ENCODE assay signal across 20 cellular contexts in the genomic region with DNA sequence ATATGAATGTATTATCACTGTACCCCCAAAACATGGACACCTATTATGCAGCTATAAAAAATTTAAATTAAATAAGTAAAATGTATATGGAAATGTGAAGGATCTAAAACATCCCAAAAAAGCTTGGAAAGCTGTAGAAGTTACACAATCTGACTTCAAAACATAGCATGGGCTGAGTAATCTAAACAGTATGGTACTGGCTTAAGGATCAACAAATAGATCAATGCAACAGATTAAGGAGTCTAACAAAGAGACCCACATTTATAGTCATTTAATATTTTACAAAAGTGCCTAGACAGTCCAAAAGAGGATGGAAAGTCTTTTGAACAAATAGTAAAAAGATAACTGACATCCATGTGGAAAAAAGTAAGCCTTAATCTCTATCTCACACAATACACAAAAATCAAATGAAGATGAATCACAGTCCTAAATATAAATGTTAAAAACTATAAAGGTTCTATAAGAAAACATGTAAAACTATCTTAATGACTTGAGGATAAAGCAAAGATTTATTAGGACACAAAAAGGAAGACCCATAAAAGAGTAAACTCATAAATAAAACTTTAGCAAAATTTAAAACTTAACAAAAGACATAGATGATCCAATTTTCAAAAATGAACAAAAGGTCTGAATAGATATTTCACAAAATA.
DNase-seq lines count a peak whose midpoint lies in the region; TF ChIP-seq lines count a peak whose summit lies in the region.
"Had no signal": no experiment of that assay in that cellular context is flagged by ENCODE, and none has a peak within 500 bp of the region (broad histone marks: within the 10 kb centered on the region; RNA-seq: fewer than 3 reads in every experiment).

No MANE protein-coding gene starts in this region.

- CTCF ChIA-PET in activated naive CD4-positive, alpha-beta T cell treated with anti-CD3 and anti-CD28 coated beads, Interleukin-2, amount 10 ng/mL, durations not matched to agents 7 days and 5 days (lab: Charles Lee) = no interaction called here

- H3K4me3 Mint-ChIP-seq in activated naive CD4-positive, alpha-beta T cell treated with anti-CD3 and anti-CD28 coated beads, Interleukin-2, amount 10 ng/mL, durations not matched to agents 7 days and 5 days = no peak overlapping the region
- H3K4me3 Mint-ChIP-seq: activated CD8-positive, alpha-beta memory T cell treated with anti-CD3 and anti-CD28 coated beads, Interleukin-2, amount 10 ng/mL, durations not matched to agents 7 days and 5 days; T-helper 1 cell treated with Interleukin-12 subunit alpha and Interleukin-12 subunit beta and Interleukin-4 antibody, amounts not matched to agents 30 μg/mL and 1 μg/mL, for 36 hours had no signal

- no peaks in the 10 kb centered on the region for H3K9me3 ChIP-seq in neutrophil
- H3K9me3 ChIP-seq: lower lobe of right lung, prostate gland had no signal

- peaks cover 67% of the 10 kb centered on the region for H3K4me1 Mint-ChIP-seq in activated naive CD4-positive, alpha-beta T cell treated with anti-CD3 and anti-CD28 coated beads, Interleukin-2, amount 10 ng/mL, durations not matched to agents 7 days and 5 days

- H2AFZ ChIP-seq in KMS-11 (ENCODE audit: low read depth) = no peak overlapping the region

- peak overlapping the region; percentile 54 for H3K27ac ChIP-seq in KMS-11
- peak overlapping the region; percentile 60 for H3K27ac ChIP-seq in neutrophil
- H3K27ac ChIP-seq: lower lobe of right lung, prostate gland had no signal

- TF ChIP-seq CTCF in KMS-11 (conservative IDR thresholded peaks at IDR 0.05; ENCODE audit: low read depth, low read length) (no peak), neutrophil (IDR thresholded peaks at IDR 0.05) (no peak)

- H3K27me3 Mint-ChIP-seq in activated naive CD4-positive, alpha-beta T cell treated with anti-CD3 and anti-CD28 coated beads, Interleukin-2, amount 10 ng/mL, durations not matched to agents 7 days and 5 days = no peaks in the 10 kb centered on the region
- H3K27me3 Mint-ChIP-seq: activated CD8-positive, alpha-beta memory T cell treated with anti-CD3 and anti-CD28 coated beads, Interleukin-2, amount 10 ng/mL, durations not matched to agents 7 days and 5 days had no signal

- peaks cover 14% of the 10 kb centered on the region for H3K36me3 Mint-ChIP-seq in activated naive CD4-positive, alpha-beta T cell treated with anti-CD3 and anti-CD28 coated beads, Interleukin-2, amount 10 ng/mL, durations not matched to agents 7 days and 5 days

- H3K4me1 ChIP-seq in KMS-11 (ENCODE audit: low read depth, poor library complexity, severe bottlenecking) = peaks cover 100% of the 10 kb centered on the region
- peaks cover 75 to 93% of the 10 kb centered on the region in 2 experiments for H3K4me1 ChIP-seq in neutrophil (ENCODE audit: control insufficient read depth in 1 of 2, insufficient read depth in 1 of 2, low read depth in 1 of 2, low read length in 1 of 2)
- H3K4me1 ChIP-seq: prostate gland had no signal

- H3K4me3 ChIP-seq in KMS-11 (IDR thresholded peaks at IDR 0.05; ENCODE audit: insufficient read depth, low read depth, low read length) = no peak overlapping the region
- H3K4me3 ChIP-seq in neutrophil (ENCODE audit: low read depth in 1 of 2, low read length in 1 of 2) = no peak overlapping the region
- H3K4me3 ChIP-seq: GM12878, lower lobe of right lung, prostate gland had no signal

- H3K9ac ChIP-seq in KMS-11 = peak overlapping the region; percentile 3; the same call in 1 of the 2 replicates

- H3K4me2 ChIP-seq in KMS-11 = peak overlapping the region; percentile 37

- H4K20me1 ChIP-seq in KMS-11 (ENCODE audit: insufficient read depth) = 0 out of 2 replicates have a peak, but pooled peaks cover 3% of the 10 kb centered on the region

- H3K27ac Mint-ChIP-seq in activated naive CD4-positive, alpha-beta T cell treated with anti-CD3 and anti-CD28 coated beads, Interleukin-2, amount 10 ng/mL, durations not matched to agents 7 days and 5 days = no peak overlapping the region
- H3K27ac Mint-ChIP-seq: activated CD8-positive, alpha-beta memory T cell treated with anti-CD3 and anti-CD28 coated beads, Interleukin-2, amount 10 ng/mL, durations not matched to agents 7 days and 5 days; stimulated activated effector memory CD8-positive, alpha-beta T cell treated with anti-CD3 and anti-CD28 coated beads, Interleukin-12 subunit alpha, Interleukin-12 subunit beta, amount 100 ng/mL, for 72 hours; T-helper 1 cell treated with Interleukin-12 subunit alpha and Interleukin-12 subunit beta and Interleukin-4 antibody, amounts not matched to agents 30 μg/mL and 1 μg/mL, for 36 hours had no signal

- no peaks in the 10 kb centered on the region for H3K9me3 Mint-ChIP-seq in activated naive CD4-positive, alpha-beta T cell treated with anti-CD3 and anti-CD28 coated beads, Interleukin-2, amount 10 ng/mL, durations not matched to agents 7 days and 5 days
- H3K9me3 Mint-ChIP-seq: stimulated activated effector memory CD8-positive, alpha-beta T cell treated with anti-CD3 and anti-CD28 coated beads, Interleukin-12 subunit alpha, Interleukin-12 subunit beta, amount 100 ng/mL, for 72 hours; T-helper 1 cell treated with Interleukin-12 subunit alpha and Interleukin-12 subunit beta and Interleukin-4 antibody, amounts not matched to agents 30 μg/mL and 1 μg/mL, for 36 hours had no signal

- H3K36me3 ChIP-seq in KMS-11 (ENCODE audit: insufficient read depth) = no peaks in the 10 kb centered on the region
- no peaks in the 10 kb centered on the region for H3K36me3 ChIP-seq in neutrophil
- H3K36me3 ChIP-seq: lower lobe of right lung, prostate gland had no signal

- DNase-seq in EH (ENCODE audit: low read depth) = peak; percentile 35
- peak; percentile 31 for DNase-seq in fibroblast of gingiva (ENCODE audit: low read depth)
- no peak for DNase-seq in activated naive CD4-positive, alpha-beta T cell treated with anti-CD3 and anti-CD28 coated beads, Interleukin-2, amount 10 ng/mL, durations not matched to agents 7 days and 5 days
- no peak for DNase-seq in stimulated activated CD4-positive, alpha-beta T cell treated with anti-CD3 and anti-CD28 coated beads, Interleukin-4, amount 100 ng/mL, for 4 hours
- no peak for DNase-seq in NCI-H524 (lab: John Stamatoyannopoulos, UW)
- DNase-seq: activated CD4-positive, alpha-beta T cell treated with anti-CD3 and anti-CD28 coated beads for 48 hours; activated CD8-positive, alpha-beta memory T cell treated with anti-CD3 and anti-CD28 coated beads, Interleukin-2, amount 10 ng/mL, durations not matched to agents 7 days and 5 days; anterior cingulate cortex; kidney; lower lobe of right lung; NCI-H146; NCI-H2171; NCI-H526; stimulated activated CD4-positive, alpha-beta T cell treated with anti-CD3 and anti-CD28 coated beads, Interleukin-1b, Interleukin-23, amount 100 ng/mL, for 48 hours had no signal

- H3K27me3 ChIP-seq in KMS-11 (ENCODE audit: insufficient read depth, low read depth) (no peaks in the 10 kb centered on the region), neutrophil (no peaks in the 10 kb centered on the region)

- H3K79me2 ChIP-seq in KMS-11 (ENCODE audit: insufficient read depth, low read depth) = peaks cover 97% of the 10 kb centered on the region

Comparison
In these comparisons a context has a peak if more than half of its experiments do, and no peak if none do; other contexts are left out.
1. DNase-seq: peak in EH (single experiment) and fibroblast of gingiva (single experiment); none in activated naive CD4-positive, alpha-beta T cell treated with anti-CD3 and anti-CD28 coated beads, Interleukin-2, amount 10 ng/mL, durations not matched to agents 7 days and 5 days (single experiment), stimulated activated CD4-positive, alpha-beta T cell treated with anti-CD3 and anti-CD28 coated beads, Interleukin-4, amount 100 ng/mL, for 4 hours (0 of 2) and NCI-H524 (0 of 2).